ENCODE assay signal across 24 cellular contexts in the genomic region with DNA sequence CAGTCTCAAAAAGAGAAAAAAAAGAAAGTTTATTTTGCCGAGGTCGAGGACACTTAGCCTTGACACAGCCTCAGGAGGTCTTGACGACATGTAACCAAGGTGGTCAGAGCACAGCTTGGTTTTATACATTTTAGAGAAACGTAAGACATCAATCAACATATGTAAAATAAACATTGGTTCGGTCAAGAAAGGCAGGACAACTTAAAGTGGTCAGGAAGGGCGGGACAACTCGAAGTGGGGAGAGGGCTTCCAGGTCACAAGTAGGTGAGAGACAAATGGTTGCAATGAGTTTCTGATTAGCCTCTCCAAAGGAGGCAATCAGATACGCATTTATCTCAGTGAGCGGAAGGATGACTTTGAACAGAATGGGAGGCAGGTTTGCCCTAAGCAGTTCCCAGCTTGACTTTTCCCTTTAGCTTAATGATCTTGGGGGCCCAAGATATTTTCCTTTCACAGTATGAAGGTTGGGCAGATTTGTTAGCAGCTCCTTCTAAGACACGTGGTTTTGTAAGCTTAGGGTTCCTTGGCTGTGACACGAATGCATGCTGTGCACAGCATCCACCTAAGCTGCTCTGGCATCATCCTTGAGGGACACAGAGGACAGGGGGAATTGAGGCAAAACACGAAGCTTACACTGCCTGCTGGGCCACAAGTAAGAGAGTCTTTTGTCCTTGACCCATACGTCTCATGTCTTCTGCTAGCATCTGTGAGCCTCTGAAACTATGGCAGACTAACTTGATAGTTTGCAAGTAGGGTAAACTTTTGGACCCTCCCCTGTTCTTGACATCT. TPM values are rescaled to one million over a fixed set of nuclear protein-coding genes. Genes with fewer than 3 reads are reported as not detected.
DNase-seq lines count a peak whose midpoint lies in the region; ATAC-seq, FAIRE-seq and TF ChIP-seq lines count a peak whose summit lies in the region.
"Had no signal": no experiment of that assay in that cellular context is flagged by ENCODE, and none has a peak within 500 bp of the region (broad histone marks: within the 10 kb centered on the region; RNA-seq: fewer than 3 reads in every experiment).

No MANE protein-coding gene starts in this region.

- H3K9ac ChIP-seq in HUES64 (ENCODE audit: low read depth, low read length) (peak overlapping the region; percentile 19; the same call in 1 of the 2 replicates), fibroblast of lung (ENCODE audit: insufficient read depth, low read length) (no peak overlapping the region)

- H3K27ac ChIP-seq in CD4-positive, CD25-positive, alpha-beta regulatory T cell (ENCODE audit: insufficient read depth, low read length, poor library complexity, severe bottlenecking) = no peak overlapping the region
- H3K27ac ChIP-seq in HUES64 (ENCODE audit: low read depth, low read length) (peak overlapping the region; percentile 1; the same call in 1 of the 2 replicates), fibroblast of lung (ENCODE audit: insufficient read depth, low read length) (peak overlapping the region; percentile 40)
- H3K27ac ChIP-seq: pancreas had no signal

- POLR2A ChIA-PET in T-cell (lab: Charles Lee) = interaction anchor here in 1 of 2 donors (1.1 kb wide), 1 partner anchor 9 kb away, joined by 3 read pairs; no protein-coding TSS in a partner anchor

- ATAC-seq in CD4-positive, CD25-positive, alpha-beta regulatory T cell (ENCODE audit: low read depth in 2 of 2) = no peak
- ATAC-seq in T-cell (replicated peaks in 1 of 4) = no peak
- ATAC-seq in HG03520 (IDR thresholded peaks at IDR 0.05; ENCODE audit: unreplicated experiment) = no peak
- ATAC-seq: activated CD4-positive, CD25-positive, alpha-beta regulatory T cell treated with anti-CD3 and anti-CD28 coated beads, Interleukin-2, amount 50 U/mL, for 24 hours; activated CD8-positive, alpha-beta T cell treated with anti-CD3 and anti-CD28 coated beads, Interleukin-2, amount 10 ng/mL, durations not matched to agents 7 days and 5 days; GM23338; pancreas had no signal

- H3K4me1 ChIP-seq in CD4-positive, CD25-positive, alpha-beta regulatory T cell (ENCODE audit: control insufficient read depth, insufficient read depth, low read length, poor library complexity, severe bottlenecking) = peaks cover 24% of the 10 kb centered on the region
- peaks cover 20% of the 10 kb centered on the region for H3K4me1 ChIP-seq in HUES64 (ENCODE audit: insufficient read depth, low read length)
- H3K4me1 ChIP-seq in fibroblast of lung (ENCODE audit: control insufficient read depth, extremely low read depth, insufficient read depth, low read length) = peaks cover 22% of the 10 kb centered on the region

- H3K4me2 ChIP-seq in fibroblast of lung (ENCODE audit: extremely low read depth, insufficient read depth, low read length) = no peak overlapping the region
- H3K4me2 ChIP-seq: GM23338 had no signal

- no peaks in the 10 kb centered on the region for H3K9me3 ChIP-seq in CD4-positive, CD25-positive, alpha-beta regulatory T cell (ENCODE audit: control insufficient read depth in 2 of 2, low read length in 2 of 2)
- no peaks in the 10 kb centered on the region for H3K9me3 ChIP-seq in HUES64 (ENCODE audit: insufficient read depth, low read depth, low read length)
- no peaks in the 10 kb centered on the region for H3K9me3 ChIP-seq in fibroblast of lung (ENCODE audit: control insufficient read depth, insufficient read depth, low read depth, low read length)
- H3K9me3 ChIP-seq: pancreas, tibial artery had no signal

- H3K4me3 ChIP-seq in CD4-positive, CD25-positive, alpha-beta regulatory T cell (ENCODE audit: low read depth, low read length) = no peak overlapping the region
- no peak overlapping the region for H3K4me3 ChIP-seq in HUES64 (ENCODE audit: low read length)
- no peak overlapping the region for H3K4me3 ChIP-seq in fibroblast of lung (replicated peaks in 1 of 4; ENCODE audit: control extremely low read depth in 1 of 4, insufficient read depth in 1 of 4, low read depth in 3 of 4, low read length in 4 of 4)
- H3K4me3 ChIP-seq: GM23338, pancreas, tibial artery had no signal

- peaks cover 0 to 1% (median 0%) of the 10 kb centered on the region in 7 donors for H3K9me3 Mint-ChIP-seq in CD4-positive, CD25-positive, alpha-beta regulatory T cell
- no peaks in the 10 kb centered on the region for H3K9me3 Mint-ChIP-seq in nephron progenitor cell
- no peaks in the 10 kb centered on the region for H3K9me3 Mint-ChIP-seq in T-cell
- H3K9me3 Mint-ChIP-seq: activated T-cell treated with anti-CD3 and anti-CD28 coated beads, Interleukin-2, amount 50 U/mL, for 24 hours; CD8-positive, alpha-beta memory T cell; GM23338 had no signal

- H3K27me3 ChIP-seq in CD4-positive, CD25-positive, alpha-beta regulatory T cell (ENCODE audit: control insufficient read depth, insufficient read depth, low read length) = no peaks in the 10 kb centered on the region
- H3K27me3 ChIP-seq in HUES64 (ENCODE audit: insufficient read depth, low read length) = no peaks in the 10 kb centered on the region
- no peaks in the 10 kb centered on the region for H3K27me3 ChIP-seq in fibroblast of lung (ENCODE audit: control insufficient read depth, insufficient read depth, low read length)
- H3K27me3 ChIP-seq: pancreas, tibial artery had no signal

- peaks cover 3% of the 10 kb centered on the region for H3K36me3 Mint-ChIP-seq in CD4-positive, CD25-positive, alpha-beta regulatory T cell
- H3K36me3 Mint-ChIP-seq in nephron progenitor cell (ENCODE audit: low read depth) = peaks cover 5% of the 10 kb centered on the region
- H3K36me3 Mint-ChIP-seq in T-cell = peaks cover 8% of the 10 kb centered on the region

- no peak overlapping the region for H2AFZ ChIP-seq in fibroblast of lung (ENCODE audit: low read length)
- H2AFZ ChIP-seq: GM23338 had no signal

- H3K4me1 Mint-ChIP-seq in CD4-positive, CD25-positive, alpha-beta regulatory T cell = peaks cover 10 to 17% (median 12%) of the 10 kb centered on the region in 4 donors
- H3K4me1 Mint-ChIP-seq in nephron progenitor cell (peaks cover 59% of the 10 kb centered on the region), T-cell (peaks cover 15 to 18% (median 17%) of the 10 kb centered on the region in 3 donors)

- no peak overlapping the region for H3K27ac Mint-ChIP-seq in CD4-positive, CD25-positive, alpha-beta regulatory T cell
- H3K27ac Mint-ChIP-seq in nephron progenitor cell = peak overlapping the region; percentile 65
- no peak overlapping the region for H3K27ac Mint-ChIP-seq in T-cell
- H3K27ac Mint-ChIP-seq: GM23338 had no signal

- WGBS in HUES64 = 46% methylated on average over 12 of the region's 13 CpGs

- peaks cover 15% of the 10 kb centered on the region for H3K79me2 ChIP-seq in fibroblast of lung (ENCODE audit: control insufficient read depth, insufficient read depth, low read length)

- no peak for DNase-seq in CD4-positive, CD25-positive, alpha-beta regulatory T cell
- DNase-seq in fibroblast of lung (ENCODE audit: low read depth in 2 of 2) (no peak), nephron progenitor cell (no peak), NCI-H1048 (lab: John Stamatoyannopoulos, UW) (no peak), T-cell (no peak), HTR-8/SVneo (ENCODE audit: insufficient read length, low spot score) (no peak)
- DNase-seq: activated CD8-positive, alpha-beta T cell treated with anti-CD3 and anti-CD28 coated beads, Interleukin-2, amount 10 ng/mL, durations not matched to agents 7 days and 5 days; activated naive CD4-positive, alpha-beta T cell treated with anti-CD3 and anti-CD28 coated beads, Interleukin-2, amount 50 U/mL, for 16 hours; activated T-cell treated with anti-CD3 and anti-CD28 coated beads, Interleukin-2, amount 50 U/mL, for 24 hours; CD8-positive, alpha-beta memory T cell; DMS53; effector CD8-positive, alpha-beta T cell; NCI-H1417 treated with DMSO at 0.1 percent for 48 hours; NCI-H2107; NCI-H526; pancreas; RPMI8226; stimulated activated naive CD4-positive, alpha-beta T cell treated with Interleukin-2 at 50 U/mL for 16 hours had no signal

- peaks cover 9% of the 10 kb centered on the region for H3K27me3 Mint-ChIP-seq in CD4-positive, CD25-positive, alpha-beta regulatory T cell
- H3K27me3 Mint-ChIP-seq in nephron progenitor cell (ENCODE audit: low read depth, poor library complexity) (peaks cover 15% of the 10 kb centered on the region), T-cell (no peaks in the 10 kb centered on the region)
- H3K27me3 Mint-ChIP-seq: activated T-cell treated with anti-CD3 and anti-CD28 coated beads, Interleukin-2, amount 50 U/mL, for 24 hours had no signal

- H3K36me3 ChIP-seq in CD4-positive, CD25-positive, alpha-beta regulatory T cell (ENCODE audit: control insufficient read depth, insufficient read depth, low read length) = peaks cover 4% of the 10 kb centered on the region
- H3K36me3 ChIP-seq in HUES64 (ENCODE audit: insufficient read depth, low read length) (peaks cover 9% of the 10 kb centered on the region), fibroblast of lung (ENCODE audit: control insufficient read depth, insufficient read depth, low read length) (no peaks in the 10 kb centered on the region)

- TF ChIP-seq CTCF in fibroblast of lung (conservative IDR thresholded peaks at IDR 0.05 in 1 of 2, IDR thresholded peaks at IDR 0.05 in 1 of 2; ENCODE audit: low read depth in 1 of 2, low read length in 2 of 2) = no peak
- TF ChIP-seq CTCF in nephron progenitor cell (IDR thresholded peaks at IDR 0.05) = no peak

- CTCF ChIA-PET in T-cell (lab: Charles Lee) = interaction anchor here in 1 of 2 donors (1.0 to 1.2 kb wide), 2 partner anchors 20 to 22 kb away, joined by 4 to 9 read pairs; no protein-coding TSS in a partner anchor

- no peaks in the 10 kb centered on the region for H4K20me1 ChIP-seq in fibroblast of lung (ENCODE audit: control insufficient read depth, extremely low read depth, insufficient read depth, low read length)

- FAIRE-seq in HTR-8/SVneo (lab: Jason Lieb, UNC) = no peak
- FAIRE-seq: GM12891, pancreas had no signal

- peak overlapping the region in 3 of 4 donors; percentile 39 to 78 (median 78) for H3K4me3 Mint-ChIP-seq in CD4-positive, CD25-positive, alpha-beta regulatory T cell
- H3K4me3 Mint-ChIP-seq in nephron progenitor cell (peak overlapping the region; percentile 25), T-cell (no peak overlapping the region)
- H3K4me3 Mint-ChIP-seq: activated CD8-positive, alpha-beta T cell treated with anti-CD3 and anti-CD28 coated beads, Interleukin-2, amount 10 ng/mL, durations not matched to agents 7 days and 5 days; activated T-cell treated with anti-CD3 and anti-CD28 coated beads, Interleukin-2, amount 50 U/mL, for 24 hours; GM23338 had no signal

RNA-seq across cellular contexts. Expression of a gene that starts 3.3 kb away (rescaled TPM):
- total RNA-seq in CD4-positive, CD25-positive, alpha-beta regulatory T cell = 110 TPM
- 100 to 1,000 TPM; 153 to 201 (median 160) TPM for polyA plus RNA-seq in CD4-positive, CD25-positive, alpha-beta regulatory T cell
- 214 TPM for polyA plus RNA-seq in HUES64 (2013, experiment 1 of 2)
- polyA plus RNA-seq in HUES64 (2013, experiment 2 of 2) = 228 TPM
- total RNA-seq in fibroblast of lung (145 and 151 TPM in 2 replicates), T-cell (100 to 1,000 TPM in 2 of 5 donors, 10 to 100 TPM in 3; 82.8 to 111 (median 86.8) TPM)
- 208 and 225 TPM in 2 replicates for polyA plus RNA-seq in fibroblast of lung
- 217 and 249 TPM in 2 replicates for polyA plus RNA-seq in fibroblast of lung (2012)
- polyA minus RNA-seq in fibroblast of lung (ENCODE audit: low replicate concordance) = 38.6 and 41.2 TPM in 2 replicates

RNA-seq across cellular contexts. Expression of a gene that starts 28.5 kb away (rescaled TPM):
- total RNA-seq in CD4-positive, CD25-positive, alpha-beta regulatory T cell = 21.1 TPM
- 10 to 100 TPM; 20.0 to 35.0 (median 22.8) TPM for polyA plus RNA-seq in CD4-positive, CD25-positive, alpha-beta regulatory T cell
- 15.6 TPM for polyA plus RNA-seq in HUES64 (2013, experiment 1 of 2)
- polyA plus RNA-seq in HUES64 (2013, experiment 2 of 2) = 14.8 TPM
- total RNA-seq in fibroblast of lung (5.6 and 8.3 TPM in 2 replicates), T-cell (10 to 100 TPM; 11.2 to 39.0 (median 33.8) TPM)
- polyA plus RNA-seq in fibroblast of lung = 2.0 and 2.8 TPM in 2 replicates
- 10.7 and 12.1 TPM in 2 replicates for polyA plus RNA-seq in fibroblast of lung (2012)
- polyA minus RNA-seq in fibroblast of lung (ENCODE audit: low replicate concordance) = 0.41 and 1.3 TPM in 2 replicates

Comparison
In these comparisons a context has a peak if more than half of its experiments do, and no peak if none do; other contexts are left out.
1. H3K4me3 Mint-ChIP-seq: peak in CD4-positive, CD25-positive, alpha-beta regulatory T cell (3 of 4) and nephron progenitor cell (single experiment); none in T-cell (0 of 3).